ENCODE assay signal across 1 cellular context in genomic region chr6:13486679-13487121, GRCh38.
A peak's percentile ranks its signal among the peaks of the same experiment; 100 is the strongest.
TF ChIP-seq lines count a peak whose summit lies in the region.

No MANE protein-coding gene starts in this region.

TF ChIP-seq in H1, 55 proteins besides CTCF, POLR2A, EP300 and RAD21 (continued from another document):
- no peak for TF ChIP-seq ATF3 (IDR thresholded peaks at IDR 0.05; ENCODE audit: insufficient read depth, low read depth, low read length)
- TF ChIP-seq ATF2 (IDR thresholded peaks at IDR 0.05; ENCODE audit: low read length) = no peak
- peak in 1 of 2 experiments; percentile 14; a peak in 1 of 4 replicates for TF ChIP-seq SIN3A (conservative IDR thresholded peaks at IDR 0.05 in 1 of 2, IDR thresholded peaks at IDR 0.05 in 1 of 2; ENCODE audit: low read depth in 1 of 2, low read length in 2 of 2)
- TF ChIP-seq TEAD4 (IDR thresholded peaks at IDR 0.05; ENCODE audit: low read depth, low read length) = no peak
- TF ChIP-seq PHF8 (conservative IDR thresholded peaks at IDR 0.05; ENCODE audit: low read depth, low read length) = no peak; the same call in 1 of the 2 replicates
- TF ChIP-seq EZH2 (IDR thresholded peaks at IDR 0.05; ENCODE audit: low read depth, low read length, severe bottlenecking) = peak; percentile 49
- peak; percentile 64 for TF ChIP-seq KDM4A (IDR thresholded peaks at IDR 0.05; ENCODE audit: low read depth, low read length, severe bottlenecking)
- TF ChIP-seq CREB1 (IDR thresholded peaks at IDR 0.05) = peak; percentile 9; the same call in 1 of the 2 replicates
- TF ChIP-seq CEBPB (IDR thresholded peaks at IDR 0.05; ENCODE audit: low read depth, low read length) = no peak
- TF ChIP-seq TAF1 (IDR thresholded peaks at IDR 0.05; ENCODE audit: low read depth, low read length) = peak; percentile 17; the same call in 1 of the 2 replicates
- no peak for TF ChIP-seq RXRA (IDR thresholded peaks at IDR 0.05; ENCODE audit: insufficient read depth, low read depth, low read length)
- TF ChIP-seq SP2 (IDR thresholded peaks at IDR 0.05; ENCODE audit: low read length) = no peak
- TF ChIP-seq SAP30 (IDR thresholded peaks at IDR 0.05; ENCODE audit: insufficient read depth, insufficient replicate concordance, low read length) = peak; percentile 80
- TF ChIP-seq SUZ12 (IDR thresholded peaks at IDR 0.05; ENCODE audit: low read length) = peak; percentile 48; the same call in 1 of the 2 replicates
